10 cellular contexts compared by ENCODE assay signal in the genomic region with DNA sequence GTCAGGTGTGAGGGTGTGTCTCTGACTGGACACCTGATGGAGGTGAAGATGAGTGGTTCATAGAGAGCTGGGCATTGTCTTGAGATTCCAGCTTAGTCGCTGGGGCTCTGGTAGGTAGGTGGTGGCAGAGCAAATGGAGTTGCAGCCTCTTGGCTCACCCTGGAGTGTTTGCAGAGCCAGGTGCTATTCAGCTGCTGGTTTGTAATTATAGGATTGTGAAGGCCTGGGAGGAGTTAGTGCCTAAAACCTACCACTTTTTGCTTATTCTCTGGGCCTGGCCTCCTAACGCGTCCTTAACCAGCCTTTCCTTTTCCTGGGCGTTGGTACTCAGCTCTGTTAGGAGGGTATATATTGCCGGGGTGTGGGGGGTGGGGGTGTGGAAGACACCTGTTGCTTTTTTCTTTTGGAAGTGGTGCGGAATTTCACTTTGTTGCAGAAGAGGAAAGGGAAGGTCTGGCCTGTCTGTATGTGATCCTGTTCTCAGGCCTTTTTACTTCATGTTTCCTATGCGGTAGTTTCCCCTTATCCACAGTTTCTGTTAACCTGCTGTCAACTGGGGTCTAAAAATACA. TPM values are rescaled to one million over a fixed set of nuclear protein-coding genes. Genes with fewer than 3 reads are reported as not detected.
DNase-seq lines count a peak whose midpoint lies in the region; ATAC-seq and TF ChIP-seq lines count a peak whose summit lies in the region.
"Had no signal": no experiment of that assay in that cellular context is flagged by ENCODE, and none has a peak within 500 bp of the region (broad histone marks: within the 10 kb centered on the region; RNA-seq: fewer than 3 reads in every experiment).

No MANE protein-coding gene starts in this region.

- H3K36me3 Mint-ChIP-seq in activated T-cell treated with anti-CD3 and anti-CD28 coated beads, Interleukin-2, amount 50 U/mL, for 72 hours (ENCODE audit: insufficient read depth in 2 of 2) = peaks cover 9 to 26% of the 10 kb centered on the region in 2 donors
- peaks cover 14% of the 10 kb centered on the region for H3K36me3 Mint-ChIP-seq in activated naive CD8-positive, alpha-beta T cell treated with anti-CD3 and anti-CD28 coated beads, Interleukin-2, amount 10 ng/mL, durations not matched to agents 7 days and 5 days

- ATAC-seq in activated T-cell treated with anti-CD3 and anti-CD28 coated beads, Interleukin-2, amount 50 U/mL, for 72 hours (replicated peaks in 1 of 2) = no peak
- ATAC-seq in activated naive CD8-positive, alpha-beta T cell treated with anti-CD3 and anti-CD28 coated beads, Interleukin-2, amount 10 ng/mL, durations not matched to agents 7 days and 5 days (ENCODE audit: low read depth) = no peak
- ATAC-seq: sciatic nerve had no signal

- H2AFZ ChIP-seq in smooth muscle cell (ENCODE audit: low read depth) = no peak overlapping the region

- H3K4me3 ChIP-seq in smooth muscle cell = no peak overlapping the region
- H3K4me3 ChIP-seq: stomach had no signal

- 86% methylated on average over 7 of the region's 7 CpGs for WGBS in smooth muscle cell (ENCODE audit: low lambda C conversion rate)

- no peaks in the 10 kb centered on the region for H3K9me3 ChIP-seq in smooth muscle cell (replicated peaks; ENCODE audit: low read depth)
- H3K9me3 ChIP-seq: stomach had no signal

- peaks cover 78% of the 10 kb centered on the region for H3K79me2 ChIP-seq in smooth muscle cell (ENCODE audit: low read depth)

- H3K27ac Mint-ChIP-seq in activated T-cell treated with anti-CD3 and anti-CD28 coated beads, Interleukin-2, amount 50 U/mL, for 72 hours = no peak overlapping the region
- H3K27ac Mint-ChIP-seq in activated naive CD8-positive, alpha-beta T cell treated with anti-CD3 and anti-CD28 coated beads, Interleukin-2, amount 10 ng/mL, durations not matched to agents 7 days and 5 days = peak overlapping the region; percentile 47

- no peak for TF ChIP-seq CTCF in smooth muscle cell (IDR thresholded peaks at IDR 0.05; ENCODE audit: borderline replicate concordance, insufficient read depth, poor library complexity, severe bottlenecking)

- peaks cover 75% of the 10 kb centered on the region for H4K20me1 ChIP-seq in smooth muscle cell (ENCODE audit: low read depth)

- peaks cover 28% of the 10 kb centered on the region for H3K4me1 ChIP-seq in smooth muscle cell (ENCODE audit: low read depth)

- H3K4me1 Mint-ChIP-seq in activated T-cell treated with anti-CD3 and anti-CD28 coated beads, Interleukin-2, amount 50 U/mL, for 72 hours (ENCODE audit: low read depth) = peaks cover 41% of the 10 kb centered on the region
- peaks cover 26% of the 10 kb centered on the region for H3K4me1 Mint-ChIP-seq in activated naive CD8-positive, alpha-beta T cell treated with anti-CD3 and anti-CD28 coated beads, Interleukin-2, amount 10 ng/mL, durations not matched to agents 7 days and 5 days

- no peak overlapping the region for H3K9ac ChIP-seq in smooth muscle cell (ENCODE audit: low read depth)

- H3F3A ChIP-seq in smooth muscle cell (ENCODE audit: low read depth) = peaks cover 8% of the 10 kb centered on the region

- peak overlapping the region; percentile 8 to 97 for H3K4me3 Mint-ChIP-seq in activated T-cell treated with anti-CD3 and anti-CD28 coated beads, Interleukin-2, amount 50 U/mL, for 72 hours
- H3K4me3 Mint-ChIP-seq in activated naive CD8-positive, alpha-beta T cell treated with anti-CD3 and anti-CD28 coated beads, Interleukin-2, amount 10 ng/mL, durations not matched to agents 7 days and 5 days = no peak overlapping the region

- no peaks in the 10 kb centered on the region for H3K9me3 Mint-ChIP-seq in activated T-cell treated with anti-CD3 and anti-CD28 coated beads, Interleukin-2, amount 50 U/mL, for 72 hours
- H3K9me3 Mint-ChIP-seq in activated naive CD8-positive, alpha-beta T cell treated with anti-CD3 and anti-CD28 coated beads, Interleukin-2, amount 10 ng/mL, durations not matched to agents 7 days and 5 days = no peaks in the 10 kb centered on the region

- no peak for DNase-seq in activated T-cell treated with anti-CD3 and anti-CD28 coated beads, Interleukin-2, amount 50 U/mL, for 72 hours
- no peak for DNase-seq in activated T-cell treated with anti-CD3 and anti-CD28 coated beads, Interleukin-2, amount 50 U/mL, for 48 hours
- DNase-seq in NCI-H2029 (lab: John Stamatoyannopoulos, UW) (peak; percentile 33), smooth muscle cell (lab: John Stamatoyannopoulos, UW; ENCODE audit: unreplicated experiment) (no peak), AG08395 (ENCODE audit: low spot score) (no peak), NCI-H526 treated with DMSO at 0.1 percent for 48 hours (lab: John Stamatoyannopoulos, UW) (no peak)
- DNase-seq in activated naive CD8-positive, alpha-beta T cell treated with anti-CD3 and anti-CD28 coated beads, Interleukin-2, amount 10 ng/mL, durations not matched to agents 7 days and 5 days = no peak
- no peak for DNase-seq in stimulated activated CD4-positive, alpha-beta T cell treated with anti-CD3 and anti-CD28 coated beads, Interleukin-12 subunit alpha, Interleukin-12 subunit beta, amount 100 ng/mL, for 4 hours
- DNase-seq: stomach had no signal

- H3K27me3 Mint-ChIP-seq in activated T-cell treated with anti-CD3 and anti-CD28 coated beads, Interleukin-2, amount 50 U/mL, for 72 hours (ENCODE audit: low read depth) = no peaks in the 10 kb centered on the region
- H3K27me3 Mint-ChIP-seq in activated naive CD8-positive, alpha-beta T cell treated with anti-CD3 and anti-CD28 coated beads, Interleukin-2, amount 10 ng/mL, durations not matched to agents 7 days and 5 days = no peaks in the 10 kb centered on the region

- H3K27ac ChIP-seq in smooth muscle cell (ENCODE audit: low read depth) = no peak overlapping the region
- H3K27ac ChIP-seq: stomach had no signal

- H3K27me3 ChIP-seq in smooth muscle cell (ENCODE audit: low read depth) = no peaks in the 10 kb centered on the region
- H3K27me3 ChIP-seq: stomach had no signal

- no peaks in the 10 kb centered on the region for H3K36me3 ChIP-seq in smooth muscle cell (ENCODE audit: low read depth)

- peak overlapping the region; percentile 41 for H3K4me2 ChIP-seq in smooth muscle cell

- POLR2A ChIA-PET in activated naive CD8-positive, alpha-beta T cell treated with anti-CD3 and anti-CD28 coated beads, Interleukin-2, amount 10 ng/mL, durations not matched to agents 7 days and 5 days (lab: Charles Lee) = interaction anchor here (0.6 kb wide), 1 partner anchor 36 kb away, joined by 4 read pairs; no protein-coding TSS in a partner anchor

RNA-seq across cellular contexts. Expression of a gene that starts 3.2 kb away (rescaled TPM):
- 10 to 100 TPM; 42.6 to 51.4 TPM for total RNA-seq in activated T-cell treated with anti-CD3 and anti-CD28 coated beads, Interleukin-2, amount 50 U/mL, for 72 hours
- total RNA-seq in activated naive CD8-positive, alpha-beta T cell treated with anti-CD3 and anti-CD28 coated beads, Interleukin-2, amount 10 ng/mL, durations not matched to agents 7 days and 5 days = 10 to 100 TPM; 46.4 to 47.4 TPM
- total RNA-seq in smooth muscle cell = 22.2 and 38.1 TPM in 2 replicates
- 36.0 and 39.0 TPM in 2 replicates for polyA plus RNA-seq in smooth muscle cell

RNA-seq across cellular contexts. Expression of a gene that starts 15.9 kb away (rescaled TPM):
- 10 to 100 TPM; 65.1 to 71.2 TPM for total RNA-seq in activated T-cell treated with anti-CD3 and anti-CD28 coated beads, Interleukin-2, amount 50 U/mL, for 72 hours
- 100 to 1,000 TPM; 115 to 117 TPM for total RNA-seq in activated naive CD8-positive, alpha-beta T cell treated with anti-CD3 and anti-CD28 coated beads, Interleukin-2, amount 10 ng/mL, durations not matched to agents 7 days and 5 days
- total RNA-seq in smooth muscle cell = 52.5 and 56.3 TPM in 2 replicates
- polyA plus RNA-seq in smooth muscle cell = 34.4 and 42.9 TPM in 2 replicates

RNA-seq across cellular contexts. Expression of a gene that starts 16.1 kb away (rescaled TPM):
- 100 to 1,000 TPM in 1 of 2 donors, 10 to 100 TPM in 1; 98.2 to 124 TPM for total RNA-seq in activated T-cell treated with anti-CD3 and anti-CD28 coated beads, Interleukin-2, amount 50 U/mL, for 72 hours
- 10 to 100 TPM; 73.8 to 78.3 TPM for total RNA-seq in activated naive CD8-positive, alpha-beta T cell treated with anti-CD3 and anti-CD28 coated beads, Interleukin-2, amount 10 ng/mL, durations not matched to agents 7 days and 5 days
- total RNA-seq in smooth muscle cell = 41.2 and 50.5 TPM in 2 replicates
- 44.4 and 46.6 TPM in 2 replicates for polyA plus RNA-seq in smooth muscle cell
